8 cellular contexts compared by ENCODE assay signal in the genomic region with DNA sequence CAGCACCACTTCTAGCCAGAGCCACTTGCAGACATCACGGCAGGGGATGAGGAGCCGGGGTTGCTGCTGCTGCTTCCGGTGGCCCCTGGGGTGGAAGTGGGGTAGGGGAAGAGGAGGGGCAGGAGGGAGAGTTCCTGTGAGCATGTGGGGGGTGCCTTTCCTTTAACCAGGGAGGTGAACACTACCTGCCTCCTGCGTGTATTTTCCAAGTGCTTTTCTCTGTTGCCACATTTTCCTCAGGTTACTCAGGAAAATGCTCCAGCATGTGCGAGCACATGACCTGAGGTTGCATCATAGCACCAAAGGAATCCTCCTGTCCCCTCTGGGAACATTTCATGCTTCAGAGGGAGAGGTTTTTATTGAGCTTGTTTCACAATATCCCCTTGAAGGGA. TPM values are rescaled to one million over a fixed set of nuclear protein-coding genes. Genes with fewer than 3 reads are reported as not detected.
DNase-seq lines count a peak whose midpoint lies in the region; ATAC-seq and TF ChIP-seq lines count a peak whose summit lies in the region.

No MANE protein-coding gene starts in this region.

- H3K4me1 ChIP-seq in rectal smooth muscle tissue (ENCODE audit: control insufficient read depth, insufficient read depth, low read length): no peaks in the 10 kb centered on the region

- H3K36me3 ChIP-seq in KOPT-K1 (ENCODE audit: insufficient read depth, low read length) (peaks cover 71% of the 10 kb centered on the region), rectal smooth muscle tissue (ENCODE audit: control insufficient read depth, insufficient read depth, low read length) (peaks cover 29% of the 10 kb centered on the region)

- no peaks in the 10 kb centered on the region for H3K9me3 ChIP-seq in KOPT-K1 (ENCODE audit: insufficient read depth, low read length, poor library complexity, severe bottlenecking)

- H3K4me3 ChIP-seq in fibroblast of mammary gland (ENCODE audit: control insufficient read depth, low read depth, low read length): no peak overlapping the region
- H3K4me3 ChIP-seq in rectal smooth muscle tissue (ENCODE audit: low read length): no peak overlapping the region

- DNase-seq in activated T-cell treated with anti-CD3 and anti-CD28 coated beads for 4 hours (peak; percentile 26), fibroblast of mammary gland (ENCODE audit: low read depth) (peak; percentile 87), NCI-H526 treated with DMSO at 0.1 percent for 48 hours (lab: John Stamatoyannopoulos, UW) (no peak), posterior vena cava (ENCODE audit: low spot score) (no peak), SHP77 (lab: John Stamatoyannopoulos, UW) (no peak)

- H3K27ac ChIP-seq in KOPT-K1 (ENCODE audit: low read depth, low read length, poor library complexity, severe bottlenecking): peak overlapping the region; percentile 83
- H3K27ac ChIP-seq in rectal smooth muscle tissue (ENCODE audit: low read depth, low read length): peak overlapping the region; percentile 38

- no peaks in the 10 kb centered on the region for H3K27me3 ChIP-seq in rectal smooth muscle tissue (ENCODE audit: control insufficient read depth, insufficient read depth, low read length)

- intact Hi-C loops in posterior vena cava (cut with DNase I): loop anchor here in 1 of 2 donors (5.0 kb wide), 1 partner anchor 1955 kb away; no protein-coding TSS in a partner anchor

- ATAC-seq in GM21528 (IDR thresholded peaks at IDR 0.05; ENCODE audit: low FRiP score, unreplicated experiment): no peak

- no peak overlapping the region for H3K9ac ChIP-seq in rectal smooth muscle tissue (ENCODE audit: low read length)

- no peak for TF ChIP-seq CTCF in fibroblast of mammary gland (conservative IDR thresholded peaks at IDR 0.05; ENCODE audit: control insufficient read depth, insufficient read depth, low read depth, low read length)

RNA-seq across cellular contexts. Expression of a gene that starts 12.2 kb away (rescaled TPM):
- 10 to 100 TPM; 42.8 to 45.3 TPM for total RNA-seq in posterior vena cava

Comparison
In these comparisons a context has a peak if more than half of its experiments do, and no peak if none do; other contexts are left out.
1. DNase-seq: peak in activated T-cell treated with anti-CD3 and anti-CD28 coated beads for 4 hours (single experiment) and fibroblast of mammary gland (single experiment); none in NCI-H526 treated with DMSO at 0.1 percent for 48 hours (single experiment), posterior vena cava (single experiment) and SHP77 (0 of 2).